Comparison of ENCODE assay signal across 8 cellular contexts in genomic region chr16:85309656-85310587, GRCh38.
A peak's percentile ranks its signal among the peaks of the same experiment; 100 is the strongest.
DNase-seq lines count a peak whose midpoint lies in the region; ATAC-seq and TF ChIP-seq lines count a peak whose summit lies in the region.

No MANE protein-coding gene starts in this region.

- H3K18ac ChIP-seq in neuronal stem cell (ENCODE audit: low read length), result peak overlapping the region; percentile 96

- H3K4me3 Mint-ChIP-seq in GM23338, result 0 out of 3 replicates have a peak overlapping the region, but pooled peaks have one; percentile 10
- H3K4me3 Mint-ChIP-seq in central memory CD8-positive, alpha-beta T cell, result peak overlapping the region; percentile 9

- H3K4me1 Mint-ChIP-seq in GM23338, result peaks cover 70% of the 10 kb centered on the region
- H3K4me1 Mint-ChIP-seq in central memory CD8-positive, alpha-beta T cell, result peaks cover 14% of the 10 kb centered on the region

- H3K36me3 Mint-ChIP-seq in GM23338 (ENCODE audit: low read depth), result peaks cover 5% of the 10 kb centered on the region; the same call in 2 of the 3 replicates
- H3K36me3 Mint-ChIP-seq in central memory CD8-positive, alpha-beta T cell (ENCODE audit: insufficient read depth), result peaks cover 2% of the 10 kb centered on the region

- no peak overlapping the region for H3K4ac ChIP-seq in neuronal stem cell (ENCODE audit: low read length)

- H3K9ac ChIP-seq in neuronal stem cell (ENCODE audit: low read depth, low read length, poor library complexity), result peak overlapping the region; percentile 66

- peak overlapping the region; percentile 30; the same call in 1 of the 2 replicates for H3K4me3 ChIP-seq in GM23338
- no peak overlapping the region for H3K4me3 ChIP-seq in neuronal stem cell (ENCODE audit: low read length in 2 of 2)

- H3K4me2 ChIP-seq in GM23338 (peak overlapping the region; percentile 64; the same call in 1 of the 2 replicates), neuronal stem cell (ENCODE audit: insufficient read depth, low read length, poor library complexity, severe bottlenecking) (no peak overlapping the region)

- no peaks in the 10 kb centered on the region for H4K20me1 ChIP-seq in GM23338 (replicated peaks; ENCODE audit: insufficient read depth)

- peak overlapping the region; percentile 69 for H2BK5ac ChIP-seq in neuronal stem cell (ENCODE audit: low read length)

- no peaks in the 10 kb centered on the region for H3K36me3 ChIP-seq in GM23338 (ENCODE audit: insufficient read depth)
- H3K36me3 ChIP-seq in neuronal stem cell (replicated peaks in 1 of 2; ENCODE audit: control insufficient read depth in 2 of 2, insufficient read depth in 2 of 2, low read length in 2 of 2), result no peaks in the 10 kb centered on the region

- ATAC-seq in GM23338, result peak; percentile 17
- no peak for ATAC-seq in central memory CD8-positive, alpha-beta T cell (replicated peaks; ENCODE audit: extremely low read depth, poor library complexity, severe bottlenecking)
- no peak for ATAC-seq in HG03342 (IDR thresholded peaks at IDR 0.05; ENCODE audit: unreplicated experiment)

- H3K14ac ChIP-seq in neuronal stem cell (ENCODE audit: low read length), result no peak overlapping the region

- TF ChIP-seq CTCF in GM23338 (conservative IDR thresholded peaks at IDR 0.05; ENCODE audit: low read depth in 2 of 2), result no peak

- H2BK120ac ChIP-seq in neuronal stem cell (ENCODE audit: low read depth, low read length), result no peak overlapping the region

- peaks cover 0 to 2% of the 10 kb centered on the region in 2 donors for H3K9me3 ChIP-seq in neuronal stem cell (replicated peaks in 1 of 2; ENCODE audit: control insufficient read depth in 2 of 2, insufficient read depth in 1 of 2, low read depth in 1 of 2, low read length in 2 of 2)

- 0 out of 2 replicates have a peak, but pooled peaks cover 5% of the 10 kb centered on the region for H3K79me2 ChIP-seq in GM23338 (replicated peaks; ENCODE audit: insufficient read depth)

- no peak overlapping the region for H3K27ac Mint-ChIP-seq in GM23338
- no peak overlapping the region for H3K27ac Mint-ChIP-seq in central memory CD8-positive, alpha-beta T cell (ENCODE audit: low read depth)

- H3K4me1 ChIP-seq in GM23338 (ENCODE audit: insufficient read depth) (peaks cover 37% of the 10 kb centered on the region), neuronal stem cell (ENCODE audit: control insufficient read depth in 2 of 2, insufficient read depth in 1 of 2, low read depth in 1 of 2, low read length in 2 of 2) (peaks cover 49 to 66% of the 10 kb centered on the region in 2 donors)

- H3K9me3 Mint-ChIP-seq in GM23338, result no peaks in the 10 kb centered on the region; the same call in 2 of the 3 replicates
- H3K9me3 Mint-ChIP-seq in central memory CD8-positive, alpha-beta T cell, result no peaks in the 10 kb centered on the region

- peak overlapping the region; percentile 77 for H2AK5ac ChIP-seq in neuronal stem cell (ENCODE audit: low read depth, low read length)

- H4K91ac ChIP-seq in neuronal stem cell (ENCODE audit: low read depth, low read length, poor library complexity), result peak overlapping the region; percentile 86

- H3K79me1 ChIP-seq in neuronal stem cell (ENCODE audit: low read depth, low read length), result no peaks in the 10 kb centered on the region

- no peak overlapping the region for H2BK12ac ChIP-seq in neuronal stem cell (ENCODE audit: low read length)

- peaks cover 35% of the 10 kb centered on the region for H3K27me3 Mint-ChIP-seq in GM23338 (ENCODE audit: insufficient read depth, low read depth, poor library complexity)
- peaks cover 32% of the 10 kb centered on the region for H3K27me3 Mint-ChIP-seq in central memory CD8-positive, alpha-beta T cell

- H4K8ac ChIP-seq in neuronal stem cell (ENCODE audit: low read depth, low read length), result no peak overlapping the region

- H3K27ac ChIP-seq in GM23338 (ENCODE audit: low read depth), result no peak overlapping the region
- H3K27ac ChIP-seq in neuronal stem cell (replicated peaks; ENCODE audit: low read length), result no peak overlapping the region

- no peak overlapping the region for H3K23ac ChIP-seq in neuronal stem cell (ENCODE audit: low read depth, low read length, poor library complexity)

- DNase-seq in GM23338 (ENCODE audit: low spot score) (peak; percentile 77), NCI-H748 treated with DMSO at 0.1 percent for 48 hours (lab: John Stamatoyannopoulos, UW) (peak; percentile 0), neuronal stem cell (ENCODE audit: low spot score) (no peak), epidermal melanocyte (ENCODE audit: insufficient read length, low spot score) (no peak), SW 1271 (lab: John Stamatoyannopoulos, UW) (no peak), NCI-H2227 (lab: John Stamatoyannopoulos, UW; ENCODE audit: unreplicated experiment) (no peak)
- DNase-seq in central memory CD8-positive, alpha-beta T cell (ENCODE audit: low spot score in 2 of 2), result no peak

- H3K27me3 ChIP-seq in GM23338 (ENCODE audit: insufficient read depth) (no peaks in the 10 kb centered on the region), neuronal stem cell (ENCODE audit: control insufficient read depth in 3 of 3, insufficient read depth in 3 of 3, low read depth in 1 of 3, low read length in 3 of 3) (peaks cover 0 to 6% (median 0%) of the 10 kb centered on the region in 3 experiments)

- H2BK15ac ChIP-seq in neuronal stem cell (ENCODE audit: low read length), result peak overlapping the region; percentile 93

- no peaks in the 10 kb centered on the region; the same call in none of the 2 replicates for H3F3A ChIP-seq in GM23338 (replicated peaks; ENCODE audit: low read depth)

- H3K9me2 ChIP-seq in GM23338 (ENCODE audit: insufficient read depth), result no peaks in the 10 kb centered on the region

- H2AFZ ChIP-seq in GM23338, result no peak overlapping the region
- no peak overlapping the region for H2AFZ ChIP-seq in neuronal stem cell (ENCODE audit: low read length)

- WGBS in neuronal stem cell (ENCODE audit: extremely low coverage in 2 of 2, insufficient read length in 2 of 2, insufficient replicate concordance in 1 of 2), 2 donors, result no CpG with 5 or more reads among the region's 37 CpGs

TF ChIP-seq in GM23338, 12 proteins besides CTCF, POLR2A, EP300 and RAD21:
- TF ChIP-seq ZNF462 (CRISPR knock-in tag; IDR thresholded peaks at IDR 0.05), result no peak

Comparison
In these comparisons a context has a peak if more than half of its experiments do, and no peak if none do; other contexts are left out.
1. DNase-seq: peak in GM23338 (single experiment) and NCI-H748 treated with DMSO at 0.1 percent for 48 hours (single experiment); none in central memory CD8-positive, alpha-beta T cell (0 of 2), neuronal stem cell (single experiment), epidermal melanocyte (single experiment), SW 1271 (0 of 2) and NCI-H2227 (single experiment).